Comparison of ENCODE assay signal across 23 cellular contexts in the genomic region with DNA sequence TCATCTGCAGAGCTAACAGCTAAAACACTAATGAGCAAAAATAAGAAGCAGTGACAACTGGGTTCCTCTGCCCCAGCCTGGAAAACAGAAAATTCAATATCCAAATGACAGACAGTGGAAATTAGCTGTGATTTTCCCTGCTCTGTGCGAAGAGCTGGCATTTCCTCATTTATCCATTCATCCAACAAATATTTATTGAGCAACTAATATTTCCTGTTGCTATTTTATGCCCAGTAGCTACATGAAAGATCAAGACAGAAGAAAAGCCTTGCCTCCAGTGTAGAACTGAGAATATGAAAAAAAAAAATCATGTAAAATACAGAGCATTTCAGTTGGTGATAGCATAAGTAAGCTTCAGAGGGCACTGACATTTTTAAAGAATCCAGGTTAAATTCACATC.
"Had no signal": no experiment of that assay in that cellular context is flagged by ENCODE, and none has a peak within 500 bp of the region (broad histone marks: within the 10 kb centered on the region; RNA-seq: fewer than 3 reads in every experiment).

No MANE protein-coding gene starts in this region.

- H3K27me3 ChIP-seq: breast epithelium, gastrocnemius medialis, pancreas, upper lobe of left lung had no signal

- ATAC-seq: activated CD4-positive, alpha-beta T cell treated with anti-CD3 and anti-CD28 coated beads for 36 hours; activated T-cell treated with anti-CD3 and anti-CD28 coated beads, Interleukin-2, amount 50 U/mL, for 4 hours; gastrocnemius medialis; left colon; pancreas; right cardiac atrium had no signal

- H3K4me3 ChIP-seq: breast epithelium, gastrocnemius medialis, pancreas, upper lobe of left lung had no signal

- H3K4me1 ChIP-seq: breast epithelium, gastrocnemius medialis, pancreas had no signal

- DNase-seq: activated B cell treated with CpG ODN at 0.5 μM for 24 hours; activated CD4-positive, alpha-beta T cell treated with anti-CD3 and anti-CD28 coated beads for 36 hours; activated CD4-positive, alpha-beta T cell treated with anti-CD3 and anti-CD28 coated beads, Interleukin-2, amount 50 U/mL, for 48 hours; activated CD8-positive, alpha-beta memory T cell treated with anti-CD3 and anti-CD28 coated beads, Interleukin-2, amount 50 U/mL, for 48 hours; activated naive CD4-positive, alpha-beta T cell treated with Interleukin-2 at 50 U/mL for 16 hours; activated naive CD8-positive, alpha-beta T cell treated with anti-CD3 and anti-CD28 coated beads for 36 hours; activated T-cell treated with anti-CD3 and anti-CD28 coated beads, Interleukin-2, amount 50 U/mL, for 4 hours; amniotic stem cell; cerebellar nuclear complex; cortex of kidney; endodermal cell; erythroblast; gastrocnemius medialis; hypothalamus; left colon; mesenchymal stem cell; pancreas; right cardiac atrium; stimulated activated CD4-positive, alpha-beta T cell treated with anti-CD3 and anti-CD28 coated beads, Interleukin-4, amount 100 ng/mL, for 24 hours; stimulated activated naive CD4-positive, alpha-beta T cell treated with Interleukin-2 at 50 U/mL for 16 hours; T1000; upper lobe of left lung had no signal

- H3K27ac ChIP-seq: breast epithelium, gastrocnemius medialis, pancreas, upper lobe of left lung had no signal

- H3K9me3 ChIP-seq: breast epithelium, gastrocnemius medialis, pancreas, upper lobe of left lung had no signal

- H3K36me3 ChIP-seq: breast epithelium, gastrocnemius medialis, pancreas, upper lobe of left lung had no signal
